1 cellular context compared by ENCODE assay signal in genomic region chr15:30042556-30042955, GRCh38.
TF ChIP-seq lines count a peak whose summit lies in the region.

No MANE protein-coding gene starts in this region.

TF ChIP-seq in A549, 52 proteins besides CTCF, POLR2A, EP300 and RAD21:
- no peak for TF ChIP-seq KDM5A (IDR thresholded peaks at IDR 0.05)
- no peak for TF ChIP-seq ZNF302 (CRISPR knock-in tag; IDR thresholded peaks at IDR 0.05)
- TF ChIP-seq POLR2AphosphoS2 (conservative IDR thresholded peaks at IDR 0.05; ENCODE audit: low read length): no peak
- no peak for TF ChIP-seq CBX8 (IDR thresholded peaks at IDR 0.05)
- no peak for TF ChIP-seq TP53 (CRISPR knock-in tag; IDR thresholded peaks at IDR 0.05)
- TF ChIP-seq RNF2 (IDR thresholded peaks at IDR 0.05; ENCODE audit: borderline replicate concordance, low read depth): no peak
- no peak for TF ChIP-seq CHD4 (IDR thresholded peaks at IDR 0.05; ENCODE audit: borderline replicate concordance)
- TF ChIP-seq FOXS1 (CRISPR knock-in tag; IDR thresholded peaks at IDR 0.05): no peak
- no peak for TF ChIP-seq MAX (IDR thresholded peaks at IDR 0.05)
- TF ChIP-seq CHD2 (IDR thresholded peaks at IDR 0.05; ENCODE audit: low read length, partially characterized antibody): no peak
- no peak for TF ChIP-seq E2F6 (IDR thresholded peaks at IDR 0.05; ENCODE audit: borderline replicate concordance, low read depth)
- TF ChIP-seq RARB (CRISPR knock-in tag; IDR thresholded peaks at IDR 0.05): no peak
